Comparison of ENCODE assay signal across 8 cellular contexts in the genomic region with DNA sequence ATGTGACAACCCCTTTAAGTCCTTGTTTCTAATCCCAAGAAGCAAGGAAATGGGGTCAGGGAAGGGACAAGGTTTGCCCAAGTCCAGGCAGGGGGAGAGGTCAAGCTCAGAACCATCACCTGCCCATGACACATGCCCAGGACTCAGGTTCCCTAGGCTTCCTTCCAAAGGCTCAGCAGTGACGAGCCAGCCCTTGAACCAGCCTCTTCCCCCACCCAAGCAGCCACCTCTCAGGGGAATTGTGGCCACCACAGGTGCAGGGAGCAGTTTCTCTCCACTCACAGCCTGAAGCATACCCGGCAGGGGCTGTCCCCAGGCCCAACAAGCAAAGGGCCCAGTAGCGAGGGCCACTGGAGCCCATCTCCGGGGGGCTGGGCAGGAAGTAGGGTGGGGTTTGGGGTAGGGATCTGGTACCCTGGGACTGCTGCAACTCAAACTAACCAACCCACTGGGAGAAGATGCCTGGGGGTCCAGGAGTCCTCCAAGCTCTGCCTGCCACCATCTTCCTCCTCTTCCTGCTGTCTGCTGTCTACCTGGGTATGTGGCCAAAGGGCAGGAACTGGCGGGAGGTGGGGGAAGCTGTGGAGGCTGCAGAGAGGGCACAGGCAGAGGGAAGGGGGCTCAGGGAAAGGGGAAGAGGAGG. TPM values are rescaled to one million over a fixed set of nuclear protein-coding genes. Genes with fewer than 3 reads are reported as not detected.
DNase-seq lines count a peak whose midpoint lies in the region; ATAC-seq and TF ChIP-seq lines count a peak whose summit lies in the region.

Gene CD79A (plus strand): TSS at position 433 of the 643 bp plus-strand sequence. CDS start 26 bp downstream, at position 459.

- H3K4me3 ChIP-seq in transverse colon (peak within 1 kb of the TSS in 1 of 4 donors; percentile 18), testis (no peak within 1 kb of the TSS)

- H3K9me3 ChIP-seq in T-helper 17 cell (ENCODE audit: control insufficient read depth, low read length, poor library complexity, severe bottlenecking), result no peaks in the 10 kb centered on the region
- no peaks in the 10 kb centered on the region for H3K9me3 ChIP-seq in transverse colon
- H3K9me3 ChIP-seq in testis, result no peaks in the 10 kb centered on the region

- ATAC-seq in HG02852 (IDR thresholded peaks at IDR 0.05; ENCODE audit: unreplicated experiment) (peak; percentile 59), T-helper 17 cell (peak; percentile 10)

- peak within 1 kb of the TSS; percentile 74 for H3K27ac Mint-ChIP-seq in activated naive CD4-positive, alpha-beta T cell treated with anti-CD3 and anti-CD28 coated beads, Interleukin-2, amount 50 U/mL, for 24 hours
- peak within 1 kb of the TSS; percentile 97 for H3K27ac Mint-ChIP-seq in T-helper 17 cell

- H3K4me1 Mint-ChIP-seq in activated naive CD4-positive, alpha-beta T cell treated with anti-CD3 and anti-CD28 coated beads, Interleukin-2, amount 50 U/mL, for 24 hours, result peaks cover 77% of the 10 kb centered on the region
- peaks cover 46% of the 10 kb centered on the region for H3K4me1 Mint-ChIP-seq in T-helper 17 cell

- in situ Hi-C loops in transverse colon (cut with MboI; ENCODE audit: low pct_ligation_motif_present in 1 of 4, low pct_unique_long_range_greater_than_20kb in 1 of 4, low sequenced_read_pairs in 3 of 4) (loop anchor here in 1 of 4 donors (10.0 kb wide), 1 partner anchor 78 kb away; the partner anchor contains the start of gene RABAC1), G401 (cut with HindIII; ENCODE audit: low sequenced_read_pairs) (no loop called here)

- intact Hi-C loops in transverse colon (cut with DNase I; ENCODE audit: low total_unique reads), result no loop called here
- intact Hi-C loops in testis (cut with DNase I; ENCODE audit: low total_unique reads), result loop anchor here (10.0 kb wide), 1 partner anchor 78 kb away; the partner anchor contains the start of gene RABAC1

- 73% methylated on average over 5 of the region's 5 CpGs; no CpG with 5 or more reads in 1 of the 2 donors for WGBS in transverse colon (ENCODE audit: low coverage in 1 of 2), 2 donors
- 73 to 75% methylated on average over 5 of the region's 5 CpGs for WGBS in testis, 2 donors

- H3K27me3 ChIP-seq in transverse colon, result no peaks in the 10 kb centered on the region
- H3K27me3 ChIP-seq in testis, result no peaks in the 10 kb centered on the region

- TF ChIP-seq EP300 in transverse colon (IDR thresholded peaks at IDR 0.05; ENCODE audit: low read depth), result no peak

- TF ChIP-seq CTCF in transverse colon (IDR thresholded peaks at IDR 0.05) (no peak), testis (IDR thresholded peaks at IDR 0.05) (no peak)

- TF ChIP-seq POLR2A in transverse colon (IDR thresholded peaks at IDR 0.05) (no peak), testis (IDR thresholded peaks at IDR 0.05) (no peak)

- no peaks in the 10 kb centered on the region for H3K36me3 Mint-ChIP-seq in activated naive CD4-positive, alpha-beta T cell treated with anti-CD3 and anti-CD28 coated beads, Interleukin-2, amount 50 U/mL, for 24 hours
- H3K36me3 Mint-ChIP-seq in T-helper 17 cell (ENCODE audit: low read depth), result no peaks in the 10 kb centered on the region

- no peak for DNase-seq in activated naive CD4-positive, alpha-beta T cell (lab: John Stamatoyannopoulos, UW)
- DNase-seq in T-helper 17 cell (no peak), transverse colon (peak; percentile 67), activated gamma-delta T cell treated with Interleukin-2 at 50 U/mL for 16 hours (no peak), G401 (ENCODE audit: low spot score) (no peak), testis (no peak)

- peak within 1 kb of the TSS; percentile 30 for H3K4me3 Mint-ChIP-seq in activated naive CD4-positive, alpha-beta T cell treated with anti-CD3 and anti-CD28 coated beads, Interleukin-2, amount 50 U/mL, for 24 hours
- peak within 1 kb of the TSS; percentile 75 for H3K4me3 Mint-ChIP-seq in T-helper 17 cell

- H3K36me3 ChIP-seq in transverse colon (no peaks in the 10 kb centered on the region), testis (ENCODE audit: low read depth, missing control alignments) (no peaks in the 10 kb centered on the region)

- peak within 1 kb of the TSS; percentile 52 to 74 (median 60) for H3K27ac ChIP-seq in transverse colon
- no peak within 1 kb of the TSS for H3K27ac ChIP-seq in testis

- no peaks in the 10 kb centered on the region for H3K9me3 Mint-ChIP-seq in activated naive CD4-positive, alpha-beta T cell treated with anti-CD3 and anti-CD28 coated beads, Interleukin-2, amount 50 U/mL, for 24 hours

- H3K4me1 ChIP-seq in transverse colon (peaks cover 0 to 22% (median 3%) of the 10 kb centered on the region in 4 donors), testis (no peaks in the 10 kb centered on the region)

- H3K27me3 Mint-ChIP-seq in activated naive CD4-positive, alpha-beta T cell treated with anti-CD3 and anti-CD28 coated beads, Interleukin-2, amount 50 U/mL, for 24 hours, result no peaks in the 10 kb centered on the region
- no peaks in the 10 kb centered on the region for H3K27me3 Mint-ChIP-seq in T-helper 17 cell

RNA-seq across cellular contexts. Expression of gene CD79A, which starts in this region (rescaled TPM):
- total RNA-seq in T-helper 17 cell (10 to 100 TPM in 1 of 2 donors, 1 to 10 TPM in 1; 1.6 to 27.3 TPM), transverse colon (10 to 100 TPM in 1 of 4 donors, 1 to 10 TPM in 2, not detected in 1; 2.3 to 33.0 (median 8.2) TPM), testis (under 1 TPM in 1 of 2 donors, not detected in 1; 0.87 TPM)
- total RNA-seq in G401 (2014; rRNA removed; shearing (Covaris generic)), result 1.0 and 1.4 TPM in 2 replicates
- 3.6 TPM for polyA plus RNA-seq in testis (ENCODE audit: insufficient read depth, low read depth, low replicate concordance)

Comparison
In these comparisons a context has a peak if more than half of its experiments do, and no peak if none do; other contexts are left out.
1. H3K27ac ChIP-seq: peak in transverse colon (4 of 4); none in testis (0 of 2).